15 cellular contexts compared by ENCODE assay signal in genomic region chr4:24611575-24611974, GRCh38. TPM values are rescaled to one million over a fixed set of nuclear protein-coding genes. Genes with fewer than 3 reads are reported as not detected.
DNase-seq lines count a peak whose midpoint lies in the region; TF ChIP-seq lines count a peak whose summit lies in the region.
"Had no signal": no experiment of that assay in that cellular context is flagged by ENCODE, and none has a peak within 500 bp of the region (broad histone marks: within the 10 kb centered on the region; RNA-seq: fewer than 3 reads in every experiment).

No MANE protein-coding gene starts in this region.

- peak overlapping the region; percentile 29 for H2AFZ ChIP-seq in osteoblast (ENCODE audit: low read length)
- H2AFZ ChIP-seq: GM23338 had no signal

- H3K4me3 Mint-ChIP-seq in HFFc6 = peak overlapping the region; percentile 42; the same call in 1 of the 2 replicates
- H3K4me3 Mint-ChIP-seq: CD14-positive monocyte; CD8-positive, alpha-beta memory T cell; GM23338 had no signal

- H3K9me3 ChIP-seq in adipocyte (ENCODE audit: control insufficient read depth, low read length) (no peaks in the 10 kb centered on the region), osteoblast (ENCODE audit: low read depth, low read length) (no peaks in the 10 kb centered on the region), breast epithelium (no peaks in the 10 kb centered on the region)
- H3K9me3 ChIP-seq: A549, Caco-2 had no signal

- H3K4me1 ChIP-seq in adipocyte (ENCODE audit: control insufficient read depth, insufficient read depth, low read length) = peaks cover 4% of the 10 kb centered on the region
- H3K4me1 ChIP-seq in osteoblast (ENCODE audit: insufficient read depth, low read length) = no peaks in the 10 kb centered on the region
- H3K4me1 ChIP-seq in breast epithelium = no peaks in the 10 kb centered on the region
- H3K4me1 ChIP-seq: A549, Caco-2 had no signal

- H3K9me3 Mint-ChIP-seq in HFFc6 = no peaks in the 10 kb centered on the region
- H3K9me3 Mint-ChIP-seq: CD8-positive, alpha-beta memory T cell; GM23338 had no signal

- no peak overlapping the region for H3K27ac Mint-ChIP-seq in HFFc6
- H3K27ac Mint-ChIP-seq: CD8-positive, alpha-beta memory T cell; GM23338 had no signal

- intact Hi-C loops in breast epithelium (cut with DNase I; ENCODE audit: low total_unique reads) = no loop called here

- TF ChIP-seq CTCF in HFFc6 (IDR thresholded peaks at IDR 0.05) (no peak), fibroblast of villous mesenchyme (IDR thresholded peaks at IDR 0.05; ENCODE audit: insufficient read depth, low read depth, low read length) (no peak), osteoblast (IDR thresholded peaks at IDR 0.05; ENCODE audit: extremely low read depth, low read depth, low read length) (no peak), breast epithelium (IDR thresholded peaks at IDR 0.05) (no peak)

- H3K36me3 ChIP-seq in adipocyte (ENCODE audit: control insufficient read depth, insufficient read depth, low read length, severe bottlenecking) (no peaks in the 10 kb centered on the region), osteoblast (ENCODE audit: insufficient read depth, low read length) (no peaks in the 10 kb centered on the region), breast epithelium (no peaks in the 10 kb centered on the region)

- H3K4me1 Mint-ChIP-seq in HFFc6 (ENCODE audit: low read depth) = no peaks in the 10 kb centered on the region
- H3K4me1 Mint-ChIP-seq: CD8-positive, alpha-beta memory T cell; GM23338 had no signal

- H3K27me3 ChIP-seq in adipocyte (replicated peaks; ENCODE audit: control insufficient read depth, insufficient read depth, low read length) = no peaks in the 10 kb centered on the region
- peaks cover 5% of the 10 kb centered on the region for H3K27me3 ChIP-seq in osteoblast (ENCODE audit: insufficient read depth, low read length)
- no peaks in the 10 kb centered on the region for H3K27me3 ChIP-seq in breast epithelium

- peaks cover 9% of the 10 kb centered on the region for H3K27me3 Mint-ChIP-seq in HFFc6 (ENCODE audit: insufficient read depth)

- H3K4me3 ChIP-seq in adipocyte (ENCODE audit: low read length) (peak overlapping the region; percentile 77), fibroblast of villous mesenchyme (ENCODE audit: low read depth, low read length) (peak overlapping the region; percentile 14), osteoblast (ENCODE audit: insufficient read depth, low read length) (peak overlapping the region; percentile 52), breast epithelium (no peak overlapping the region)
- H3K4me3 ChIP-seq: A549, GM23338 had no signal

- H3K9ac ChIP-seq in adipocyte (ENCODE audit: low read length) = peak overlapping the region; percentile 72

- H3K36me3 Mint-ChIP-seq in HFFc6 (ENCODE audit: low read depth) = no peaks in the 10 kb centered on the region
- H3K36me3 Mint-ChIP-seq: CD14-positive monocyte; CD8-positive, alpha-beta memory T cell had no signal

- no peaks in the 10 kb centered on the region for H3K79me2 ChIP-seq in osteoblast (ENCODE audit: insufficient read depth, low read length)

- DNase-seq in HFFc6 (no peak), adipocyte (ENCODE audit: low read depth) (no peak), fibroblast of villous mesenchyme (ENCODE audit: low read depth) (peak; percentile 36), osteoblast (ENCODE audit: insufficient read length, low spot score, missing footprints) (no peak), breast epithelium (ENCODE audit: low spot score in 2 of 2) (no peak), HuH-7 (ENCODE audit: low spot score) (no peak)
- DNase-seq in stimulated activated naive CD4-positive, alpha-beta T cell treated with Interleukin-2 at 50 U/mL for 16 hours (lab: John Stamatoyannopoulos, UW) = no peak
- DNase-seq: Caco-2; CD8-positive, alpha-beta memory T cell; DND-41; GDM1; H7 had no signal

- no peaks in the 10 kb centered on the region for H4K20me1 ChIP-seq in osteoblast (ENCODE audit: insufficient read depth, low read length)

- H3K4me2 ChIP-seq in osteoblast (ENCODE audit: insufficient read depth, low read length) = peak overlapping the region; percentile 18
- H3K4me2 ChIP-seq: A549, GM23338 had no signal

- no peak for TF ChIP-seq POLR2A in breast epithelium (IDR thresholded peaks at IDR 0.05)

- H3K27ac ChIP-seq in osteoblast (ENCODE audit: low read depth, low read length) (no peak overlapping the region), breast epithelium (no peak overlapping the region)
- H3K27ac ChIP-seq: A549 had no signal

RNA-seq across cellular contexts. Expression of gene DHX15, which starts 27.2 kb away (rescaled TPM):
- 100 to 1,000 TPM in 5 of 6 experiments, 10 to 100 TPM in 1; 98.9 to 117 (median 110) TPM for total RNA-seq in HFFc6 (2021; fragmentation: NEBNext Ultra II Directional; extraction: Animal tissue kit (Norgen Biotek cat#: 25700))
- 125 and 180 TPM in 2 replicates for total RNA-seq in fibroblast of villous mesenchyme
- 107 and 109 TPM in 2 replicates for total RNA-seq in osteoblast
- total RNA-seq in breast epithelium = 100 to 1,000 TPM; 119 to 207 (median 192) TPM

Comparison
In these comparisons a context has a peak if more than half of its experiments do, and no peak if none do; other contexts are left out.
1. H3K4me3 ChIP-seq: peak in adipocyte (single experiment), fibroblast of villous mesenchyme (single experiment) and osteoblast (single experiment); none in breast epithelium (0 of 3).